8 cellular contexts compared by ENCODE assay signal in genomic region chr22:25504017-25504416, GRCh38.
DNase-seq lines count a peak whose midpoint lies in the region; ATAC-seq, FAIRE-seq and TF ChIP-seq lines count a peak whose summit lies in the region.
"Not testable (repeated sequence)": the region's sequence is repeated elsewhere in the genome, so short reads cannot be mapped to it uniquely, and the experiment has no call there.

No MANE protein-coding gene starts in this region.

- H3K36me3 ChIP-seq in KOPT-K1 (ENCODE audit: insufficient read depth, low read length); keratinocyte (ENCODE audit: control insufficient read depth in 2 of 2, extremely low read depth in 1 of 2, insufficient read depth in 2 of 2, low read length in 2 of 2); HepG2 (replicated peaks in 1 of 2; ENCODE audit: control insufficient read depth in 1 of 2, insufficient read depth in 2 of 2, low read length in 2 of 2); small intestine (ENCODE audit: control insufficient read depth in 2 of 2, insufficient read depth in 2 of 2, low read length in 2 of 2): not testable (repeated sequence)

- POLR2A ChIA-PET in HepG2 (lab: Yijun Ruan, JAX): not testable (repeated sequence)

- not testable (repeated sequence) for TF ChIP-seq CTCF in D721Med (IDR thresholded peaks at IDR 0.05; ENCODE audit: insufficient read depth, missing control alignments); keratinocyte (optimal IDR thresholded peaks at IDR 0.05 in 1 of 3, IDR thresholded peaks at IDR 0.05 in 1 of 3, conservative IDR thresholded peaks at IDR 0.05 in 1 of 3; ENCODE audit: extremely low read depth in 1 of 3, insufficient read depth in 2 of 3, low read length in 3 of 3); HepG2 (CRISPR knock-in tag; IDR thresholded peaks at IDR 0.05)

- not testable (repeated sequence) for H3K4me1 ChIP-seq in keratinocyte (ENCODE audit: control insufficient read depth, extremely low read depth, insufficient read depth, low read length); HepG2 (ENCODE audit: insufficient read depth, low read length); small intestine (ENCODE audit: control insufficient read depth in 2 of 2, insufficient read depth in 1 of 2, low read depth in 1 of 2, low read length in 1 of 2)

- peak overlapping the region; percentile 13 for H3K27ac ChIP-seq in KOPT-K1 (ENCODE audit: low read depth, low read length, poor library complexity, severe bottlenecking)
- H3K27ac ChIP-seq in keratinocyte (ENCODE audit: control insufficient read depth, insufficient read depth, low read length); HepG2 (ENCODE audit: extremely low read length, insufficient read depth, low read length); small intestine (ENCODE audit: low read depth in 1 of 2, low read length in 1 of 2): not testable (repeated sequence)

- ATAC-seq in HepG2: peak; percentile 76

- H3K4me3 ChIP-seq in keratinocyte (ENCODE audit: control insufficient read depth in 2 of 3, extremely low read depth in 1 of 3, insufficient read depth in 2 of 3, low read depth in 1 of 3, low read length in 3 of 3); HepG2 (replicated peaks in 1 of 3; ENCODE audit: insufficient read depth in 1 of 3, low read depth in 2 of 3, low read length in 3 of 3); small intestine (ENCODE audit: low read depth in 1 of 2, low read length in 2 of 2): not testable (repeated sequence)

- not testable (repeated sequence) for H3K9ac ChIP-seq in keratinocyte (ENCODE audit: control insufficient read depth, extremely low read depth, insufficient read depth, low read length); HepG2 (ENCODE audit: insufficient read depth, low read depth, low read length)

- not testable (repeated sequence) for TF ChIP-seq POLR2A in GM12891 (IDR thresholded peaks at IDR 0.05; ENCODE audit: low read depth, low read length); HepG2 (IDR thresholded peaks at IDR 0.05; ENCODE audit: insufficient read depth in 1 of 2, low read depth in 2 of 2, low read length in 2 of 2)

- CTCF ChIA-PET in HepG2 (lab: Yijun Ruan, JAX; ENCODE audit: low intra/inter-chr PET ratio, low total read pairs): not testable (repeated sequence)

- not testable (repeated sequence) for H2AFZ ChIP-seq in keratinocyte (ENCODE audit: control insufficient read depth, low read length); HepG2 (ENCODE audit: low read length)

- in situ Hi-C loops in HepG2 (cut with HindIII; ENCODE audit: extremely low pct_ligation_motif_present, low pct_unique_long_range_greater_than_20kb): not testable (repeated sequence)

- not testable (repeated sequence) for H3K9me3 ChIP-seq in KOPT-K1 (ENCODE audit: insufficient read depth, low read length, poor library complexity, severe bottlenecking); keratinocyte (ENCODE audit: control insufficient read depth, low read depth, low read length); HepG2 (ENCODE audit: low read length); small intestine (ENCODE audit: control insufficient read depth, low read depth)

- WGBS in HepG2 (ENCODE audit: low lambda C conversion rate): 9% methylated on average over 1 of the region's 1 CpG
- WGBS in small intestine, 3 donors: 33 to 75% (median 50%) methylated on average over 1 of the region's 1 CpG

- H3K4me2 ChIP-seq in keratinocyte (ENCODE audit: control insufficient read depth, extremely low read depth, insufficient read depth, low read depth, low read length); HepG2 (ENCODE audit: low read depth, low read length): not testable (repeated sequence)

- not testable (repeated sequence) for BruUV-seq in HepG2 (replicated peaks; lab: Mats Ljungman, UMichigan)

- not testable (repeated sequence) for TF ChIP-seq RAD21 in HepG2 (CRISPR knock-in tag; IDR thresholded peaks at IDR 0.05)

- not testable (repeated sequence) for H3K27me3 ChIP-seq in keratinocyte (ENCODE audit: control insufficient read depth, extremely low read depth, insufficient read depth, low read length); HepG2 (ENCODE audit: control insufficient read depth in 1 of 2, insufficient read depth in 2 of 2, low read length in 2 of 2); small intestine (ENCODE audit: control insufficient read depth in 2 of 2, insufficient read depth in 2 of 2, low read length in 2 of 2)

- H4K20me1 ChIP-seq in keratinocyte (ENCODE audit: control insufficient read depth, extremely low read depth, insufficient read depth, low read length); HepG2 (ENCODE audit: insufficient read depth, low read length): not testable (repeated sequence)

- DNase-seq in D721Med (ENCODE audit: insufficient read length, low spot score); GM12891 (ENCODE audit: insufficient read length, low spot score); keratinocyte (ENCODE audit: low read depth, low spot score); HepG2 (ENCODE audit: low spot score); urothelium cell line (ENCODE audit: low spot score): not testable (repeated sequence)
- DNase-seq in NCI-H69 (lab: John Stamatoyannopoulos, UW): peak; percentile 39
- peak; percentile 30 for DNase-seq in small intestine

- TF ChIP-seq EP300 in HepG2 (IDR thresholded peaks at IDR 0.05; ENCODE audit: low read depth in 2 of 2, low read length in 2 of 2); HepG2 (CRISPR knock-in tag; IDR thresholded peaks at IDR 0.05; ENCODE audit: borderline replicate concordance): not testable (repeated sequence)

- dilution Hi-C loops in keratinocyte (cut with MboI; ENCODE audit: extremely low pct_ligation_motif_present, low sequenced_read_pairs): not testable (repeated sequence)

- not testable (repeated sequence) for H3K79me2 ChIP-seq in keratinocyte (ENCODE audit: control insufficient read depth, insufficient read depth, low read length); HepG2 (ENCODE audit: insufficient read depth, low read length)

- intact Hi-C loops in HepG2 (cut with micrococcal nuclease; ENCODE audit: unreplicated experiment): not testable (repeated sequence)

- peak; percentile 74 for FAIRE-seq in D721Med (lab: Jason Lieb, UNC)
- FAIRE-seq in GM12891 (lab: Jason Lieb, UNC): peak; percentile 9
- FAIRE-seq in keratinocyte (lab: Jason Lieb, UNC): peak; percentile 20
- peak; percentile 70 for FAIRE-seq in HepG2 (lab: Jason Lieb, UNC)
- not testable (repeated sequence) for FAIRE-seq in small intestine (lab: Jason Lieb, UNC)
- peak; percentile 98 for FAIRE-seq in urothelium cell line (lab: Jason Lieb, UNC)

- not testable (repeated sequence) for H3K9me1 ChIP-seq in keratinocyte (ENCODE audit: control insufficient read depth, extremely low read depth, insufficient read depth, low read length)

TF ChIP-seq in HepG2, 621 proteins besides CTCF, POLR2A, EP300 and RAD21:
- TF ChIP-seq BCL6 (CRISPR knock-in tag; IDR thresholded peaks at IDR 0.05) (peak; percentile 53; the same call in 1 of the 2 replicates), SOX5 (CRISPR knock-in tag; IDR thresholded peaks at IDR 0.05; ENCODE audit: borderline replicate concordance) (0 out of 2 replicates have a peak, but pooled peaks have one; percentile 34), RXRA (CRISPR knock-in tag; IDR thresholded peaks at IDR 0.05) (peak; percentile 70; the same call in 1 of the 2 replicates), TBL1XR1 (IDR thresholded peaks at IDR 0.05; ENCODE audit: borderline replicate concordance, low read length, partially characterized antibody) (peak; percentile 71), SALL1 (CRISPR knock-in tag; IDR thresholded peaks at IDR 0.05) (peak; percentile 15; the same call in 1 of the 2 replicates), SKI (IDR thresholded peaks at IDR 0.05; ENCODE audit: partially characterized antibody) (peak; percentile 94), SOX6 (CRISPR knock-in tag; IDR thresholded peaks at IDR 0.05) (0 out of 2 replicates have a peak, but pooled peaks have one; percentile 11), RARA (CRISPR knock-in tag; IDR thresholded peaks at IDR 0.05) (peak; percentile 86)
- not testable (repeated sequence) for TF ChIP-seq SOX6 (IDR thresholded peaks at IDR 0.05)
